Comparison of ENCODE assay signal across 8 cellular contexts in the genomic region with DNA sequence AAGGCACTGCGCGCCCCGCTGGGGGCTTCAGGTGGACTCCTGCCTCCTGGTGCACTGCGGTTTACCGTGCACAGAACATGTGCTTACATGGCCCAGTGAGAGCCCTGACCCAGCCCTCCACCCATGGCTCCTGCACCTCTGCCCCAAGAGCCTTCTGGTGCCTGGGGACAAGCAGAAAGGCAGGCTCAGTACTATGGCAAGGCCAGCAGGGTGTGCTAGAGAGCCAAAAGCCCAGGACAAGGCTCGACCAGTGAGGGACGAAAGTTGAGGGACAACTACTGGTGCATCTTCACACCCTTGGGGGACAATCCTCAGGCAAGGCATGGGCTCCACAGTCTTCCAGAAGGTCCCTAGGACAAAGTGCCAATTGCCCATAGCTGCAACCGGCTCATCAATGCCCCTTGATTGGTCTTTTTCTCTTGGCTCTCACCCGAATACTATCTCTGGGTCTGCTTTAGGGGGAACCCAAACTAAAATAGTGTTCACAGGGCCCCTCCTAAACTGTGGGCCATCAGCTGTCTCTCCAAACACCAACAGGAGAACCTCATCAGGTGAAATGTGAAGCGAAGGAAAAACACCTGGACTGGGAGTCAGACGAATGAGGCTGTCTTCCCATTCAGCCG. TPM values are rescaled to one million over a fixed set of nuclear protein-coding genes. Genes with fewer than 3 reads are reported as not detected.
A peak's percentile ranks its signal among the peaks of the same experiment; 100 is the strongest.
DNase-seq lines count a peak whose midpoint lies in the region; ATAC-seq lines count a peak whose summit lies in the region.

No MANE protein-coding gene starts in this region.

- peak; percentile 66 for DNase-seq in ELR (ENCODE audit: low read depth)
- peak; percentile 53 for DNase-seq in NCI-H510A treated with DMSO at 0.1 percent for 48 hours (lab: John Stamatoyannopoulos, UW)
- DNase-seq in activated CD4-positive, alpha-beta T cell treated with anti-CD3 and anti-CD28 coated beads, Interleukin-2, amount 50 U/mL, for 4 hours = peak; percentile 41 to 47
- peak; percentile 45 to 66 for DNase-seq in dermis microvascular lymphatic vessel endothelial cell (ENCODE audit: low read depth in 2 of 2)
- peak; percentile 69 to 76 for DNase-seq in lung microvascular endothelial cell (ENCODE audit: low read depth in 2 of 2)
- DNase-seq in stimulated activated CD8-positive, alpha-beta memory T cell treated with anti-CD3 and anti-CD28 coated beads, Interleukin-2, amount 100 ng/mL, for 48 hours (ENCODE audit: low read depth in 2 of 2) = peak; percentile 43 to 54

- ATAC-seq in HG02642 (IDR thresholded peaks at IDR 0.05; ENCODE audit: poor library complexity, unreplicated experiment) (peak; percentile 72), GM18520 (IDR thresholded peaks at IDR 0.05; ENCODE audit: unreplicated experiment) (no peak)

RNA-seq across cellular contexts. Expression of a gene that starts 13.5 kb away (rescaled TPM):
- total RNA-seq in dermis microvascular lymphatic vessel endothelial cell (not detected in 2 replicates), lung microvascular endothelial cell (not detected in 2 replicates)

RNA-seq across cellular contexts. Expression of a gene that starts 32.4 kb away (rescaled TPM):
- not detected in 2 replicates for total RNA-seq in dermis microvascular lymphatic vessel endothelial cell
- total RNA-seq in lung microvascular endothelial cell = not detected in 2 replicates

RNA-seq across cellular contexts. Expression of a gene that starts 40.6 kb away (rescaled TPM):
- 2.3 and 3.3 TPM in 2 replicates for total RNA-seq in dermis microvascular lymphatic vessel endothelial cell
- total RNA-seq in lung microvascular endothelial cell = 0.60 and 2.2 TPM in 2 replicates

RNA-seq across cellular contexts. Expression of a gene that starts 51.2 kb away (rescaled TPM):
- not detected in 2 replicates for total RNA-seq in dermis microvascular lymphatic vessel endothelial cell
- total RNA-seq in lung microvascular endothelial cell = not detected in 2 replicates
